ENCODE assay signal across 34 cellular contexts in genomic region chr7:41384418-41384817, GRCh38.
"Had no signal": no experiment of that assay in that cellular context is flagged by ENCODE, and none has a peak within 500 bp of the region (broad histone marks: within the 10 kb centered on the region; RNA-seq: fewer than 3 reads in every experiment).

No MANE protein-coding gene starts in this region.

- H3K9me3 ChIP-seq: adrenal gland, body of pancreas, breast epithelium had no signal

- H3K27me3 ChIP-seq: adrenal gland, body of pancreas, brain microvascular endothelial cell, breast epithelium had no signal

- H3K4me3 ChIP-seq: adrenal gland, body of pancreas, breast epithelium had no signal

- DNase-seq: activated CD4-positive, alpha-beta memory T cell treated with anti-CD3 and anti-CD28 coated beads, Interleukin-2, amount 10 ng/mL, durations not matched to agents 7 days and 5 days; activated CD4-positive, alpha-beta T cell treated with anti-CD3 and anti-CD28 coated beads for 1 hour; activated CD4-positive, alpha-beta T cell treated with anti-CD3 and anti-CD28 coated beads for 36 hours; activated CD4-positive, alpha-beta T cell treated with anti-CD3 and anti-CD28 coated beads for 48 hours; activated CD4-positive, alpha-beta T cell treated with anti-CD3 and anti-CD28 coated beads, Interleukin-2, amount 10 ng/mL, durations not matched to agents 7 days and 5 days; activated CD4-positive, alpha-beta T cell treated with anti-CD3 and anti-CD28 coated beads, Interleukin-2, amount 50 U/mL, for 48 hours; activated CD4-positive, CD25-positive, alpha-beta regulatory T cell; activated CD8-positive, alpha-beta memory T cell treated with anti-CD3 and anti-CD28 coated beads for 24 hours; activated CD8-positive, alpha-beta memory T cell treated with anti-CD3 and anti-CD28 coated beads, Interleukin-2, amount 50 U/mL, for 4 hours; activated CD8-positive, alpha-beta T cell treated with anti-CD3 and anti-CD28 coated beads, Interleukin-2, amount 10 ng/mL, durations not matched to agents 7 days and 5 days; activated effector memory CD4-positive, alpha-beta T cell treated with anti-CD3 and anti-CD28 coated beads, Interleukin-2, amount 50 U/mL, for 16 hours; activated gamma-delta T cell treated with Interleukin-2 at 50 U/mL for 16 hours; activated naive CD4-positive, alpha-beta T cell; activated naive CD4-positive, alpha-beta T cell treated with anti-CD3 and anti-CD28 coated beads for 36 hours; activated naive CD4-positive, alpha-beta T cell treated with anti-CD3 and anti-CD28 coated beads, Interleukin-2, amount 50 U/mL, for 16 hours; activated naive CD8-positive, alpha-beta T cell treated with anti-CD3 and anti-CD28 coated beads for 36 hours; activated T-cell treated with anti-CD3 and anti-CD28 coated beads for 4 hours; activated T-cell treated with anti-CD3 and anti-CD28 coated beads, Interleukin-2, amount 50 U/mL, for 1 hour; activated T-cell treated with anti-CD3 and anti-CD28 coated beads, Interleukin-2, amount 50 U/mL, for 4 hours; activated T-cell treated with anti-CD3 and anti-CD28 coated beads, Interleukin-2, amount 50 U/mL, for 72 hours; adrenal gland; amniotic stem cell; aorta; body of pancreas; brain microvascular endothelial cell; central memory CD4-positive, alpha-beta T cell; SW 1271; T-helper 1 cell; T-helper 2 cell; T-helper 9 cell had no signal

- H3K36me3 ChIP-seq: adrenal gland, brain microvascular endothelial cell, breast epithelium had no signal

- H3K4me1 ChIP-seq: adrenal gland, body of pancreas, breast epithelium had no signal

- H3K27ac ChIP-seq: adrenal gland, body of pancreas, brain microvascular endothelial cell, breast epithelium had no signal

- ATAC-seq: activated CD4-positive, alpha-beta T cell treated with anti-CD3 and anti-CD28 coated beads for 36 hours; activated CD4-positive, CD25-positive, alpha-beta regulatory T cell treated with anti-CD3 and anti-CD28 coated beads, Interleukin-2, amount 50 U/mL, for 24 hours; activated CD8-positive, alpha-beta T cell treated with anti-CD3 and anti-CD28 coated beads, Interleukin-2, amount 10 ng/mL, durations not matched to agents 7 days and 5 days; activated naive CD4-positive, alpha-beta T cell treated with anti-CD3 and anti-CD28 coated beads, Interleukin-2, amount 50 U/mL, for 72 hours; activated T-cell treated with anti-CD3 and anti-CD28 coated beads, Interleukin-2, amount 50 U/mL, for 4 hours; activated T-cell treated with anti-CD3 and anti-CD28 coated beads, Interleukin-2, amount 50 U/mL, for 72 hours; activated T-helper 17 cell treated with anti-CD3 and anti-CD28 coated beads, Interleukin-2, amount 50 U/mL, for 72 hours; body of pancreas had no signal
